ENCODE assay signal across 1 cellular context in genomic region chr18:8982416-8983183, GRCh38.
TF ChIP-seq lines count a peak whose summit lies in the region.

No MANE protein-coding gene starts in this region.

TF ChIP-seq in K562, 482 proteins besides CTCF, POLR2A, EP300 and RAD21 (continued from another document):
- TF ChIP-seq ZNF395 (CRISPR knock-in tag; IDR thresholded peaks at IDR 0.05) (no peak), ZNF431 (CRISPR knock-in tag; IDR thresholded peaks at IDR 0.05) (no peak), ZNF449 (CRISPR knock-in tag; IDR thresholded peaks at IDR 0.05) (no peak), DPF2 (IDR thresholded peaks at IDR 0.05) (0 out of 2 replicates have a peak, but pooled peaks have one; percentile 28), ZNF764 (CRISPR knock-in tag; IDR thresholded peaks at IDR 0.05; ENCODE audit: low read depth) (no peak), WHSC1 (IDR thresholded peaks at IDR 0.05; ENCODE audit: low read length) (peak; percentile 72), CREB1 (IDR thresholded peaks at IDR 0.05) (no peak), CREB1 (CRISPR knock-in tag; IDR thresholded peaks at IDR 0.05) (peak; percentile 25; the same call in 1 of the 2 replicates), CAMTA2 (CRISPR knock-in tag; conservative IDR thresholded peaks at IDR 0.05) (no peak), ESRRA (IDR thresholded peaks at IDR 0.05; ENCODE audit: borderline replicate concordance, low read depth) (peak; percentile 74; the same call in 1 of the 2 replicates), RBM22 (IDR thresholded peaks at IDR 0.05; ENCODE audit: low read depth, low read length, poor library complexity, severe bottlenecking) (no peak), ID3 (CRISPR knock-in tag; IDR thresholded peaks at IDR 0.05) (no peak), ID3 (tag; IDR thresholded peaks at IDR 0.05) (peak; percentile 76; the same call in 1 of the 2 replicates), RREB1 (CRISPR knock-in tag; IDR thresholded peaks at IDR 0.05) (no peak), HES1 (IDR thresholded peaks at IDR 0.05; ENCODE audit: low read depth) (0 out of 2 replicates have a peak, but pooled peaks have one; percentile 9), MTA3 (IDR thresholded peaks at IDR 0.05; ENCODE audit: borderline replicate concordance) (peak; percentile 21; the same call in 1 of the 2 replicates), ZBTB11 (CRISPR knock-in tag; IDR thresholded peaks at IDR 0.05) (no peak), ARID2 (IDR thresholded peaks at IDR 0.05) (peak; percentile 84), MEF2D (tag; conservative IDR thresholded peaks at IDR 0.05; ENCODE audit: low read depth) (no peak), THRB (CRISPR knock-in tag; conservative IDR thresholded peaks at IDR 0.05) (no peak), ZNF76 (CRISPR knock-in tag; IDR thresholded peaks at IDR 0.05; ENCODE audit: borderline replicate concordance) (no peak), FOXA1 (IDR thresholded peaks at IDR 0.05; ENCODE audit: borderline replicate concordance) (no peak), CTBP1 (IDR thresholded peaks at IDR 0.05; ENCODE audit: borderline replicate concordance) (peak; percentile 60), MYC (IDR thresholded peaks at IDR 0.05; ENCODE audit: low read depth, low read length) (0 out of 2 replicates have a peak, but pooled peaks have one; percentile 28), MYC (CRISPR knock-in tag; IDR thresholded peaks at IDR 0.05; ENCODE audit: borderline replicate concordance, low read depth) (no peak), ZNF239 (CRISPR knock-in tag; IDR thresholded peaks at IDR 0.05) (no peak), HNRNPUL1 (IDR thresholded peaks at IDR 0.05; ENCODE audit: low read length) (no peak), RAD51 (IDR thresholded peaks at IDR 0.05; ENCODE audit: borderline replicate concordance, low read depth) (no peak), MBD1 (CRISPR knock-in tag; IDR thresholded peaks at IDR 0.05) (0 out of 2 replicates have a peak, but pooled peaks have one; percentile 49), ZNF324 (CRISPR knock-in tag; IDR thresholded peaks at IDR 0.05) (no peak)
